ENCODE assay signal across 3 cellular contexts in genomic region chr1:69992594-69992993, GRCh38.
A peak's percentile ranks its signal among the peaks of the same experiment; 100 is the strongest.
TF ChIP-seq lines count a peak whose summit lies in the region.

No MANE protein-coding gene starts in this region.

TF ChIP-seq in A549, 52 proteins besides CTCF, POLR2A, EP300 and RAD21:
- TF ChIP-seq MAFK (IDR thresholded peaks at IDR 0.05; ENCODE audit: partially characterized antibody) (peak; percentile 65), RNF2 (IDR thresholded peaks at IDR 0.05; ENCODE audit: borderline replicate concordance, low read depth) (no peak)
TF ChIP-seq in A549: peak in this region for 1.

TF ChIP-seq in IMR-90, 13 proteins besides CTCF, POLR2A, EP300 and RAD21:
- TF ChIP-seq, protein P1, sequence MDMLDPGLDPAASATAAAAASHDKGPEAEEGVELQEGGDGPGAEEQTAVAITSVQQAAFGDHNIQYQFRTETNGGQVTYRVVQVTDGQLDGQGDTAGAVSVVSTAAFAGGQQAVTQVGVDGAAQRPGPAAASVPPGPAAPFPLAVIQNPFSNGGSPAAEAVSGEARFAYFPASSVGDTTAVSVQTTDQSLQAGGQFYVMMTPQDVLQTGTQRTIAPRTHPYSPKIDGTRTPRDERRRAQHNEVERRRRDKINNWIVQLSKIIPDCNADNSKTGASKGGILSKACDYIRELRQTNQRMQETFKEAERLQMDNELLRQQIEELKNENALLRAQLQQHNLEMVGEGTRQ (IDR thresholded peaks at IDR 0.05; ENCODE audit: low read depth, low read length) = no peak
- no peak for TF ChIP-seq CEBPB (IDR thresholded peaks at IDR 0.05; ENCODE audit: low read depth, low read length)
- TF ChIP-seq MXI1 (IDR thresholded peaks at IDR 0.05; ENCODE audit: borderline replicate concordance, low read depth, low read length) = no peak
- TF ChIP-seq SMC3 (IDR thresholded peaks at IDR 0.05; ENCODE audit: low read depth, low read length) = no peak
- peak; percentile 85 for TF ChIP-seq MAFK (IDR thresholded peaks at IDR 0.05; ENCODE audit: low read depth, low read length)

TF ChIP-seq in K562, 482 proteins besides CTCF, POLR2A, EP300 and RAD21:
- TF ChIP-seq ZNF354B (CRISPR knock-in tag; IDR thresholded peaks at IDR 0.05) (no peak), MAFK (IDR thresholded peaks at IDR 0.05; ENCODE audit: low read length) (peak; percentile 49), MAFF (IDR thresholded peaks at IDR 0.05; ENCODE audit: low read length) (peak; percentile 60), ZNF24 (IDR thresholded peaks at IDR 0.05) (no peak), TCF7 (IDR thresholded peaks at IDR 0.05; ENCODE audit: borderline replicate concordance) (no peak), SMARCB1 (IDR thresholded peaks at IDR 0.05; ENCODE audit: insufficient read length, low read depth) (no peak), ZNF174 (CRISPR knock-in tag; IDR thresholded peaks at IDR 0.05) (no peak), ETV1 (tag; conservative IDR thresholded peaks at IDR 0.05; ENCODE audit: low read depth) (no peak), FUS (optimal IDR thresholded peaks at IDR 0.05; ENCODE audit: low read depth, low read length) (no peak), POLR2B (IDR thresholded peaks at IDR 0.05; ENCODE audit: low read depth, partially characterized antibody) (no peak), MAFG (tag; conservative IDR thresholded peaks at IDR 0.05) (peak; percentile 62), IFI16 (CRISPR knock-in tag; IDR thresholded peaks at IDR 0.05) (no peak), ZNF316 (IDR thresholded peaks at IDR 0.05) (peak; percentile 79), CBFA2T2 (conservative IDR thresholded peaks at IDR 0.05) (no peak), BRD4 (IDR thresholded peaks at IDR 0.05) (no peak), C11orf30 (IDR thresholded peaks at IDR 0.05; ENCODE audit: low read depth) (peak; percentile 69; the same call in 1 of the 2 replicates)
